ENCODE assay signal across 9 cellular contexts in the genomic region with DNA sequence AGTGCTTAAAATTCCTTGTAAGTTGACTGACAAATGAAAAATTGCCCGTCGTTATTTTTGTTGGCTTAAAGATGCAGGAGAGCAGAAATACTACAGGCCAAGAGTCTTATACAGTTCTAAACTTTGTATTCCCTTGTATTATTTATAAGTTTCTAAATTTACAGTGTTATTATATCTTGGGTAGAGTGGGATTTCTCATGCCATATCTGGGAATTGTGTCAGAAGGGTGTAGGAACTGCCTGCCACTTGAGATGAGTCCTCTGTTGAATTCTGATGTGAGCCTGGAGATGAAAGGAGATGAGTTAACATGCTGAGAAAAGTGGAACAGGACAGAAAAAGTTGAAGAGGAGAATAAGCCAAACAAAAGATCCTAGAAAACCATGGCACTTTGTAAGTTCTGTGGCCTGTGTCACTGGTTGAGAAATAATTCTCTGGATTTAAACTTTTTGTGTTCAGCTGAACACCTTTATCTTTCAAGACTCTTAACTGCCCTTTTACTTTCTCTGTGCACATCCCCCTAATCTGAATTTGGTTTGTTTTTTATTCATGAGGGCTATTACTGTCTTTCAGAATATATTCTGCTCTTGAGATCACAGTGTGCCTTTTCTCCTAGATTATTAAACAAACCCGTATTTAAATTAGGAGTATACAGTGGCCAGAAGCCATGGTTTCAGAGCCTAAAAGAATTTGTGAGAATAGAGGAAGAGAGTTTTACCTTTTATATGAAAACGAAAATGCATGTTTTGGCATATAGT. TPM values are rescaled to one million over a fixed set of nuclear protein-coding genes. Genes with fewer than 3 reads are reported as not detected.
A peak's percentile ranks its signal among the peaks of the same experiment; 100 is the strongest.
DNase-seq lines count a peak whose midpoint lies in the region; ATAC-seq and TF ChIP-seq lines count a peak whose summit lies in the region.
"Had no signal": no experiment of that assay in that cellular context is flagged by ENCODE, and none has a peak within 500 bp of the region (broad histone marks: within the 10 kb centered on the region; RNA-seq: fewer than 3 reads in every experiment).

No MANE protein-coding gene starts in this region.

- H3K4me1 ChIP-seq in BE2C (no peaks in the 10 kb centered on the region), ectodermal cell (ENCODE audit: control insufficient read depth, insufficient read depth, low read length) (peaks cover 18% of the 10 kb centered on the region)
- peaks cover 19 to 24% of the 10 kb centered on the region in 2 donors for H3K4me1 ChIP-seq in naive thymus-derived CD4-positive, alpha-beta T cell (ENCODE audit: control insufficient read depth in 2 of 2, insufficient read depth in 2 of 2, low read length in 2 of 2)

- WGBS in ectodermal cell, 2 experiments: 28 to 35% methylated on average over 4 of the region's 4 CpGs

- H3K27ac Mint-ChIP-seq in naive thymus-derived CD4-positive, alpha-beta T cell: no peak overlapping the region

- no peak for ATAC-seq in naive thymus-derived CD4-positive, alpha-beta T cell
- ATAC-seq in HG02970 (IDR thresholded peaks at IDR 0.05; ENCODE audit: low FRiP score, unreplicated experiment): no peak
- ATAC-seq in HG03342 (IDR thresholded peaks at IDR 0.05; ENCODE audit: unreplicated experiment): no peak
- ATAC-seq in HG02759 (IDR thresholded peaks at IDR 0.05; ENCODE audit: unreplicated experiment): no peak

- H3K4me3 ChIP-seq in BE2C (ENCODE audit: low read depth, low read length) (peak overlapping the region; percentile 76), LNCaP clone FGC (ENCODE audit: low read depth, low read length) (peak overlapping the region; percentile 74), ectodermal cell (ENCODE audit: insufficient read depth, low read depth, low read length) (peak overlapping the region; percentile 81)
- peak overlapping the region; percentile 75 for H3K4me3 ChIP-seq in naive thymus-derived CD4-positive, alpha-beta T cell (ENCODE audit: low read length)

- H3K27ac ChIP-seq in ectodermal cell (ENCODE audit: insufficient read depth, low read depth, low read length, poor library complexity, severe bottlenecking): no peak overlapping the region
- H3K27ac ChIP-seq in naive thymus-derived CD4-positive, alpha-beta T cell (ENCODE audit: low read depth, low read length): peak overlapping the region; percentile 87

- H3K27me3 ChIP-seq in BE2C (no peaks in the 10 kb centered on the region), ectodermal cell (ENCODE audit: control insufficient read depth, insufficient read depth, low read length, poor library complexity, severe bottlenecking) (no peaks in the 10 kb centered on the region)
- H3K27me3 ChIP-seq in naive thymus-derived CD4-positive, alpha-beta T cell (ENCODE audit: control insufficient read depth in 2 of 2, insufficient read depth in 2 of 2, low read length in 2 of 2): no peaks in the 10 kb centered on the region

- no peaks in the 10 kb centered on the region for H3K27me3 Mint-ChIP-seq in naive thymus-derived CD4-positive, alpha-beta T cell

- intact Hi-C loops in naive thymus-derived CD4-positive, alpha-beta T cell (cut with micrococcal nuclease): loop anchor here (5.0 to 10.0 kb wide), 5 partner anchors 503 to 1850 kb away; a partner anchor contains a TSS

- peaks cover 12% of the 10 kb centered on the region; the same call in 1 of the 2 replicates for H3K36me3 ChIP-seq in BE2C
- peaks cover 2% of the 10 kb centered on the region for H3K36me3 ChIP-seq in ectodermal cell (ENCODE audit: control insufficient read depth, insufficient read depth, low read length)
- no peaks in the 10 kb centered on the region for H3K36me3 ChIP-seq in naive thymus-derived CD4-positive, alpha-beta T cell (ENCODE audit: control insufficient read depth in 2 of 3, insufficient read depth in 3 of 3, low read length in 3 of 3)

- CTCF ChIA-PET in naive thymus-derived CD4-positive, alpha-beta T cell (lab: Charles Lee): no interaction called here

- no peak for DNase-seq in BE2C
- no peak for DNase-seq in LNCaP clone FGC (ENCODE audit: low read depth)
- DNase-seq in naive thymus-derived CD4-positive, alpha-beta T cell: no peak
- no peak for DNase-seq in NCI-H226
- DNase-seq: retina had no signal

- no peaks in the 10 kb centered on the region for H3K9me3 Mint-ChIP-seq in naive thymus-derived CD4-positive, alpha-beta T cell

- POLR2A ChIA-PET in naive thymus-derived CD4-positive, alpha-beta T cell (lab: Charles Lee): interaction anchor here (1.4 to 4.0 kb wide), 3 partner anchors 180 to 209 kb away, joined by 3 to 43 read pairs (median 12); a partner anchor contains a TSS

- peaks cover 4 to 24% (median 18%) of the 10 kb centered on the region in 5 donors for H3K36me3 Mint-ChIP-seq in naive thymus-derived CD4-positive, alpha-beta T cell

- H3K9me3 ChIP-seq in BE2C: no peaks in the 10 kb centered on the region
- H3K9me3 ChIP-seq in ectodermal cell (ENCODE audit: control insufficient read depth, low read length): no peaks in the 10 kb centered on the region
- no peaks in the 10 kb centered on the region for H3K9me3 ChIP-seq in naive thymus-derived CD4-positive, alpha-beta T cell (ENCODE audit: control insufficient read depth in 2 of 3, low read length in 3 of 3)

- H3K4me3 Mint-ChIP-seq in naive thymus-derived CD4-positive, alpha-beta T cell: no peak overlapping the region

- H3K4me1 Mint-ChIP-seq in naive thymus-derived CD4-positive, alpha-beta T cell: peaks cover 27 to 37% (median 34%) of the 10 kb centered on the region in 7 donors

- TF ChIP-seq CTCF in BE2C (IDR thresholded peaks at IDR 0.05; ENCODE audit: low read depth, low read length) (no peak), LNCaP clone FGC (IDR thresholded peaks at IDR 0.05; ENCODE audit: control insufficient read depth, extremely low read depth, insufficient read depth) (no peak)

RNA-seq across cellular contexts. Expression of a gene that starts 1.5 kb away (rescaled TPM):
- polyA plus RNA-seq in BE2C (2012; ENCODE audit: insufficient read depth, insufficient read length, low read depth): 18.0 TPM
- 73.9 TPM for polyA plus RNA-seq in ectodermal cell (2013, experiment 1 of 4)
- polyA plus RNA-seq in ectodermal cell (2013, experiment 2 of 4): 76.5 TPM
- polyA plus RNA-seq in ectodermal cell (2013, experiment 3 of 4): 61.2 TPM
- 64.4 TPM for polyA plus RNA-seq in ectodermal cell (2013, experiment 4 of 4)
- total RNA-seq in naive thymus-derived CD4-positive, alpha-beta T cell: 10 to 100 TPM; 13.0 to 23.4 (median 17.6) TPM
- 10 to 100 TPM in 1 of 2 donors, 1 to 10 TPM in 1; 10.0 to 12.3 TPM for polyA plus RNA-seq in naive thymus-derived CD4-positive, alpha-beta T cell
